Comparison of ENCODE assay signal across 8 cellular contexts in the genomic region with DNA sequence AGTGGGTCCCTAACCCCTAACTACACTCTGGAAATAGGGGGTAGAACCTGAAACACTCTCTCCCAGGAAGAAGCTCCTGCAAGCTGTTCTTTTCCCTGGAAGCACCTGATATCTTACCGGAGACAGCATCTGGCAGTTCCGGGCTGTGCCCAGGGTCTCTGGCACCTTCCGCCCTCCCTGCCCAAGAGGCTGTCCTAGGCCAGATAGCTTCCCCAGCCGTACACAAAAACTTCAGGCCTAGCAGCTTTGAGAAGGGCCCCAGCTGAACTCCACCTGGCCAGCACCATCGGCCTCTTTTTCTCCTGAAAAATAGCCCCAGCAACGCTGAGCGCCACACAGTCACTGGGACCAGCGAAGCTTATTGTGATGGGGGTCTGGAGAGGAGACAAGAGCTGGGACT. TPM values are rescaled to one million over a fixed set of nuclear protein-coding genes. Genes with fewer than 3 reads are reported as not detected.
DNase-seq lines count a peak whose midpoint lies in the region; ATAC-seq and TF ChIP-seq lines count a peak whose summit lies in the region.

No MANE protein-coding gene starts in this region.

- intact Hi-C loops in activated CD4-positive, alpha-beta memory T cell treated with anti-CD3 and anti-CD28 coated beads for 36 hours (cut with micrococcal nuclease), result loop anchor here (1.0 to 10.0 kb wide), 11 partner anchors 14 to 1594 kb away; a partner anchor contains a TSS
- intact Hi-C loops in testis (cut with DNase I; ENCODE audit: low total_unique reads), result no loop called here

- no peak overlapping the region for H3K27ac Mint-ChIP-seq in activated CD4-positive, alpha-beta memory T cell treated with anti-CD3 and anti-CD28 coated beads for 36 hours
- H3K27ac Mint-ChIP-seq in activated CD4-positive, alpha-beta memory T cell treated with anti-CD3 and anti-CD28 coated beads, Interleukin-2, amount 10 ng/mL, durations not matched to agents 7 days and 5 days, result no peak overlapping the region
- H3K27ac Mint-ChIP-seq in memory B cell, result peak overlapping the region; percentile 97

- WGBS in testis, 2 donors, result 49 to 66% methylated on average over 8 of the region's 8 CpGs

- peaks cover 46% of the 10 kb centered on the region for H3K27me3 Mint-ChIP-seq in activated CD4-positive, alpha-beta memory T cell treated with anti-CD3 and anti-CD28 coated beads for 36 hours
- H3K27me3 Mint-ChIP-seq in activated CD4-positive, alpha-beta memory T cell treated with anti-CD3 and anti-CD28 coated beads, Interleukin-2, amount 10 ng/mL, durations not matched to agents 7 days and 5 days, result peaks cover 43% of the 10 kb centered on the region
- peaks cover 23% of the 10 kb centered on the region for H3K27me3 Mint-ChIP-seq in memory B cell

- ATAC-seq in memory B cell (ENCODE audit: low read depth) (no peak), HG02840 (IDR thresholded peaks at IDR 0.05; ENCODE audit: low FRiP score, unreplicated experiment) (no peak)

- no peaks in the 10 kb centered on the region for H3K9me3 Mint-ChIP-seq in activated CD4-positive, alpha-beta memory T cell treated with anti-CD3 and anti-CD28 coated beads for 36 hours
- H3K9me3 Mint-ChIP-seq in activated CD4-positive, alpha-beta memory T cell treated with anti-CD3 and anti-CD28 coated beads, Interleukin-2, amount 10 ng/mL, durations not matched to agents 7 days and 5 days, result no peaks in the 10 kb centered on the region
- no peaks in the 10 kb centered on the region for H3K9me3 Mint-ChIP-seq in memory B cell

- DNase-seq in activated CD4-positive, alpha-beta memory T cell treated with anti-CD3 and anti-CD28 coated beads for 36 hours, result no peak
- DNase-seq in activated CD4-positive, alpha-beta memory T cell treated with anti-CD3 and anti-CD28 coated beads, Interleukin-2, amount 10 ng/mL, durations not matched to agents 7 days and 5 days, result no peak
- DNase-seq in adipocyte (ENCODE audit: low read depth) (no peak), memory B cell (ENCODE audit: low spot score in 2 of 2) (no peak), testis (no peak), dedifferentiated amniotic fluid mesenchymal stem cell (ENCODE audit: extremely low spot score) (no peak)
- DNase-seq in activated effector memory CD4-positive, alpha-beta T cell treated with Interleukin-2 at 50 U/mL for 16 hours, result no peak

- H3K4me3 ChIP-seq in adipocyte (ENCODE audit: low read length), result peak overlapping the region; percentile 95
- peak overlapping the region in 1 of 2 donors; percentile 79 for H3K4me3 ChIP-seq in testis

- peaks cover 32% of the 10 kb centered on the region for H3K36me3 ChIP-seq in adipocyte (ENCODE audit: control insufficient read depth, insufficient read depth, low read length, severe bottlenecking)
- no peaks in the 10 kb centered on the region for H3K36me3 ChIP-seq in testis (ENCODE audit: low read depth, missing control alignments)

- TF ChIP-seq POLR2A in testis (IDR thresholded peaks at IDR 0.05), result no peak

- POLR2A ChIA-PET in activated CD4-positive, alpha-beta memory T cell treated with anti-CD3 and anti-CD28 coated beads for 36 hours (lab: Charles Lee), result interaction anchor here (2.1 to 2.4 kb wide), 2 partner anchors 10 to 789 kb away, joined by 9 to 11 read pairs; a partner anchor contains a TSS
- POLR2A ChIA-PET in activated CD4-positive, alpha-beta memory T cell treated with anti-CD3 and anti-CD28 coated beads, Interleukin-2, amount 10 ng/mL, durations not matched to agents 7 days and 5 days (lab: Charles Lee), result interaction anchor here (0.9 to 3.6 kb wide), 7 partner anchors 10 to 789 kb away, joined by 5 to 30 read pairs (median 7); a partner anchor contains a TSS

- CTCF ChIA-PET in activated CD4-positive, alpha-beta memory T cell treated with anti-CD3 and anti-CD28 coated beads for 36 hours (lab: Charles Lee), result interaction anchor here (1.1 to 5.1 kb wide), 2 partner anchors 11 to 449 kb away, joined by 3 to 43 read pairs; a partner anchor contains a TSS
- CTCF ChIA-PET in activated CD4-positive, alpha-beta memory T cell treated with anti-CD3 and anti-CD28 coated beads, Interleukin-2, amount 10 ng/mL, durations not matched to agents 7 days and 5 days (lab: Charles Lee), result interaction anchor here (0.7 to 3.8 kb wide), 4 partner anchors 9 to 516 kb away, joined by 3 to 24 read pairs (median 3); a partner anchor contains a TSS

- H3K4me1 ChIP-seq in adipocyte (ENCODE audit: control insufficient read depth, insufficient read depth, low read length), result peaks cover 13% of the 10 kb centered on the region
- peaks cover 23% of the 10 kb centered on the region for H3K4me1 ChIP-seq in testis

- H3K4me3 Mint-ChIP-seq in activated CD4-positive, alpha-beta memory T cell treated with anti-CD3 and anti-CD28 coated beads for 36 hours, result peak overlapping the region; percentile 28
- H3K4me3 Mint-ChIP-seq in activated CD4-positive, alpha-beta memory T cell treated with anti-CD3 and anti-CD28 coated beads, Interleukin-2, amount 10 ng/mL, durations not matched to agents 7 days and 5 days, result no peak overlapping the region
- peak overlapping the region; percentile 39 for H3K4me3 Mint-ChIP-seq in memory B cell

- H3K9ac ChIP-seq in adipocyte (ENCODE audit: low read length), result peak overlapping the region; percentile 97

- peaks cover 23% of the 10 kb centered on the region for H3K4me1 Mint-ChIP-seq in activated CD4-positive, alpha-beta memory T cell treated with anti-CD3 and anti-CD28 coated beads for 36 hours (ENCODE audit: low read depth)
- H3K4me1 Mint-ChIP-seq in activated CD4-positive, alpha-beta memory T cell treated with anti-CD3 and anti-CD28 coated beads, Interleukin-2, amount 10 ng/mL, durations not matched to agents 7 days and 5 days, result peaks cover 22% of the 10 kb centered on the region
- H3K4me1 Mint-ChIP-seq in memory B cell, result peaks cover 16% of the 10 kb centered on the region

- no peaks in the 10 kb centered on the region for H3K9me3 ChIP-seq in adipocyte (ENCODE audit: control insufficient read depth, low read length)
- H3K9me3 ChIP-seq in testis, result no peaks in the 10 kb centered on the region

- peaks cover 8% of the 10 kb centered on the region for H3K36me3 Mint-ChIP-seq in activated CD4-positive, alpha-beta memory T cell treated with anti-CD3 and anti-CD28 coated beads for 36 hours
- peaks cover 2% of the 10 kb centered on the region for H3K36me3 Mint-ChIP-seq in activated CD4-positive, alpha-beta memory T cell treated with anti-CD3 and anti-CD28 coated beads, Interleukin-2, amount 10 ng/mL, durations not matched to agents 7 days and 5 days (ENCODE audit: low read depth)
- H3K36me3 Mint-ChIP-seq in memory B cell, result peaks cover 1% of the 10 kb centered on the region

- no peak for TF ChIP-seq CTCF in testis (IDR thresholded peaks at IDR 0.05)

- H3K27me3 ChIP-seq in adipocyte (replicated peaks; ENCODE audit: control insufficient read depth, insufficient read depth, low read length) (no peaks in the 10 kb centered on the region), testis (no peaks in the 10 kb centered on the region)

- peak overlapping the region; percentile 92 to 97 for H3K27ac ChIP-seq in testis

RNA-seq across cellular contexts. Expression of a gene that starts 9.7 kb away (rescaled TPM):
- total RNA-seq in activated CD4-positive, alpha-beta memory T cell treated with anti-CD3 and anti-CD28 coated beads for 36 hours, result not detected
- not detected for total RNA-seq in activated CD4-positive, alpha-beta memory T cell treated with anti-CD3 and anti-CD28 coated beads, Interleukin-2, amount 10 ng/mL, durations not matched to agents 7 days and 5 days
- total RNA-seq in testis, result 10 to 100 TPM in 1 of 2 donors, 1 to 10 TPM in 1; 8.9 to 27.7 TPM
- polyA plus RNA-seq in testis (ENCODE audit: insufficient read depth, low read depth, low replicate concordance), result 21.5 TPM

Comparison
In these comparisons a context has a peak if more than half of its experiments do, and no peak if none do; other contexts are left out.
1. RNA of a gene that starts 9.7 kb away (total RNA-seq): 8.9 to 27.7 TPM in testis; not detected in activated CD4-positive, alpha-beta memory T cell treated with anti-CD3 and anti-CD28 coated beads for 36 hours and not detected in activated CD4-positive, alpha-beta memory T cell treated with anti-CD3 and anti-CD28 coated beads, Interleukin-2, amount 10 ng/mL, durations not matched to agents 7 days and 5 days; every median in the first group is over 4 times any median in the second.